ENCODE assay signal across 24 cellular contexts in genomic region chr1:36481091-36481490, GRCh38. TPM values are rescaled to one million over a fixed set of nuclear protein-coding genes. Genes with fewer than 3 reads are reported as not detected.
DNase-seq lines count a peak whose midpoint lies in the region; ATAC-seq and TF ChIP-seq lines count a peak whose summit lies in the region.
"Had no signal": no experiment of that assay in that cellular context is flagged by ENCODE, and none has a peak within 500 bp of the region (broad histone marks: within the 10 kb centered on the region; RNA-seq: fewer than 3 reads in every experiment).

No MANE protein-coding gene starts in this region.

- intact Hi-C loops in lower lobe of right lung (cut with DNase I) (no loop called here), sigmoid colon (cut with DNase I) (no loop called here), transverse colon (cut with DNase I; ENCODE audit: low total_unique reads) (no loop called here)

- no peaks in the 10 kb centered on the region for H3K36me3 ChIP-seq in H7 (replicated peaks; ENCODE audit: control insufficient read depth, insufficient read depth, low read length)
- H3K36me3 ChIP-seq in lower lobe of right lung, result no peaks in the 10 kb centered on the region
- H3K36me3 ChIP-seq in sigmoid colon, result no peaks in the 10 kb centered on the region
- no peaks in the 10 kb centered on the region for H3K36me3 ChIP-seq in transverse colon

- peaks cover 10% of the 10 kb centered on the region for H3K27me3 Mint-ChIP-seq in T-helper 1 cell treated with Interleukin-12 subunit alpha and Interleukin-12 subunit beta and Interleukin-4 antibody, amounts not matched to agents 30 μg/mL and 1 μg/mL, for 36 hours (ENCODE audit: low read depth)
- H3K27me3 Mint-ChIP-seq: CD4-positive, alpha-beta T cell had no signal

- no peak overlapping the region for H3K27ac ChIP-seq in lower lobe of right lung
- H3K27ac ChIP-seq in sigmoid colon, result no peak overlapping the region
- H3K27ac ChIP-seq in transverse colon, result no peak overlapping the region
- H3K27ac ChIP-seq: 22Rv1, KMS-11 had no signal

- ATAC-seq in lower lobe of right lung (no peak), GM18498 (IDR thresholded peaks at IDR 0.05; ENCODE audit: unreplicated experiment) (no peak)

- 63 to 86% methylated on average over 6 of the region's 6 CpGs for whole genome bisulfite sequencing in sigmoid colon, 2 donors
- 71% methylated on average over 6 of the region's 6 CpGs; no CpG with 5 or more reads in 1 of the 2 donors for WGBS in transverse colon (ENCODE audit: low coverage in 1 of 2), 2 donors

- TF ChIP-seq EP300 in sigmoid colon (IDR thresholded peaks at IDR 0.05) (no peak), transverse colon (IDR thresholded peaks at IDR 0.05; ENCODE audit: low read depth) (no peak)

- in situ Hi-C loops in transverse colon (cut with MboI; ENCODE audit: low pct_ligation_motif_present in 1 of 4, low pct_unique_long_range_greater_than_20kb in 1 of 4, low sequenced_read_pairs in 3 of 4), result no loop called here

- TF ChIP-seq CTCF in lower lobe of right lung (IDR thresholded peaks at IDR 0.05), result no peak
- TF ChIP-seq CTCF in sigmoid colon (IDR thresholded peaks at IDR 0.05), result no peak
- no peak for TF ChIP-seq CTCF in transverse colon (IDR thresholded peaks at IDR 0.05)

- DNase-seq in T-helper 1 cell, result no peak
- peak; percentile 17 for DNase-seq in H7
- DNase-seq in lower lobe of right lung, result no peak
- peak; percentile 65 for DNase-seq in sigmoid colon
- no peak for DNase-seq in NCI-H2081 (lab: John Stamatoyannopoulos, UW)
- DNase-seq in transverse colon, result no peak
- DNase-seq: AML-193; CD4-positive, alpha-beta T cell; DMS153; GDM1; MV-4-11; NCI-H1417; NCI-H187; NCI-H2227 treated with DMSO at 0.1 percent for 48 hours; NCI-H510A treated with DMSO at 0.1 percent for 48 hours; NCI-H774; Right ventricle myocardium superior had no signal

- H3K27ac Mint-ChIP-seq in T-helper 1 cell treated with Interleukin-12 subunit alpha and Interleukin-12 subunit beta and Interleukin-4 antibody, amounts not matched to agents 30 μg/mL and 1 μg/mL, for 36 hours, result peak overlapping the region; percentile 20
- H3K27ac Mint-ChIP-seq: GM23338 had no signal

- H3K4me3 ChIP-seq in H7 (ENCODE audit: insufficient read depth, low read depth, low read length), result no peak overlapping the region
- H3K4me3 ChIP-seq in lower lobe of right lung, result peak overlapping the region; percentile 56
- no peak overlapping the region for H3K4me3 ChIP-seq in sigmoid colon
- no peak overlapping the region for H3K4me3 ChIP-seq in transverse colon
- H3K4me3 ChIP-seq: GM23338 had no signal

- no peaks in the 10 kb centered on the region for H3K9me3 ChIP-seq in lower lobe of right lung
- no peaks in the 10 kb centered on the region for H3K9me3 ChIP-seq in sigmoid colon
- no peaks in the 10 kb centered on the region for H3K9me3 ChIP-seq in transverse colon

- no peak overlapping the region for H3K4me3 Mint-ChIP-seq in T-helper 1 cell treated with Interleukin-12 subunit alpha and Interleukin-12 subunit beta and Interleukin-4 antibody, amounts not matched to agents 30 μg/mL and 1 μg/mL, for 36 hours
- H3K4me3 Mint-ChIP-seq: GM23338 had no signal

- H3K9me3 Mint-ChIP-seq in T-helper 1 cell treated with Interleukin-12 subunit alpha and Interleukin-12 subunit beta and Interleukin-4 antibody, amounts not matched to agents 30 μg/mL and 1 μg/mL, for 36 hours, result no peaks in the 10 kb centered on the region
- H3K9me3 Mint-ChIP-seq: CD4-positive, alpha-beta T cell had no signal

- H3K4me1 ChIP-seq in lower lobe of right lung (peaks cover 33% of the 10 kb centered on the region), sigmoid colon (no peaks in the 10 kb centered on the region), transverse colon (no peaks in the 10 kb centered on the region)

- peaks cover 20% of the 10 kb centered on the region for H3K4me1 Mint-ChIP-seq in T-helper 1 cell treated with Interleukin-12 subunit alpha and Interleukin-12 subunit beta and Interleukin-4 antibody, amounts not matched to agents 30 μg/mL and 1 μg/mL, for 36 hours (ENCODE audit: low read depth)

- TF ChIP-seq POLR2A in sigmoid colon (IDR thresholded peaks at IDR 0.05), result no peak
- no peak for TF ChIP-seq POLR2A in transverse colon (IDR thresholded peaks at IDR 0.05)

- H3K27me3 ChIP-seq in H7 (ENCODE audit: control insufficient read depth, insufficient read depth, low read length) (peaks cover 2% of the 10 kb centered on the region; the same call in 1 of the 2 replicates), lower lobe of right lung (ENCODE audit: low read depth) (no peaks in the 10 kb centered on the region), sigmoid colon (no peaks in the 10 kb centered on the region), transverse colon (no peaks in the 10 kb centered on the region)

- H3K36me3 Mint-ChIP-seq in T-helper 1 cell treated with Interleukin-12 subunit alpha and Interleukin-12 subunit beta and Interleukin-4 antibody, amounts not matched to agents 30 μg/mL and 1 μg/mL, for 36 hours (ENCODE audit: low read depth), result no peaks in the 10 kb centered on the region

RNA-seq across cellular contexts. Expression of gene CSF3R, which starts 1.6 kb away (rescaled TPM):
- total RNA-seq in H7 (2014; rRNA removed; shearing (Covaris generic)), result 0.04 and 0.97 TPM in 2 replicates
- 214 TPM for total RNA-seq in lower lobe of right lung
- 1 to 10 TPM; 7.5 to 9.1 (median 8.6) TPM for total RNA-seq in sigmoid colon
- 1 to 10 TPM; 3.9 to 4.2 (median 3.9) TPM for polyA plus RNA-seq in sigmoid colon
- total RNA-seq in transverse colon, result 10 to 100 TPM in 1 of 4 donors, 1 to 10 TPM in 3; 3.8 to 17.1 (median 5.2) TPM
- total RNA-seq: Daoy, GM23338, OCI-LY7 had no signal
- polyA plus RNA-seq: GM23338 had no signal

RNA-seq across cellular contexts. Expression of gene MRPS15, which starts 16.9 kb away (rescaled TPM):
- total RNA-seq in H7 (2014; rRNA removed; shearing (Covaris generic)), result 145 and 190 TPM in 2 replicates
- 59.4 TPM for total RNA-seq in lower lobe of right lung
- total RNA-seq in sigmoid colon, result 100 to 1,000 TPM in 1 of 4 donors, 10 to 100 TPM in 3; 70.3 to 115 (median 79.0) TPM
- 100 to 1,000 TPM in 2 of 3 donors, 10 to 100 TPM in 1; 81.1 to 103 (median 103) TPM for polyA plus RNA-seq in sigmoid colon
- 10 to 100 TPM; 19.5 to 59.5 (median 42.4) TPM for total RNA-seq in transverse colon

RNA-seq across cellular contexts. Expression of gene OSCP1, which starts 30.8 kb away (rescaled TPM):
- 3.9 and 4.6 TPM in 2 replicates for total RNA-seq in H7 (2014; rRNA removed; shearing (Covaris generic))
- total RNA-seq in lower lobe of right lung (17.1 TPM), sigmoid colon (10 to 100 TPM; 10.2 to 15.3 (median 10.7) TPM), transverse colon (1 to 10 TPM in 3 of 4 donors, not detected in 1; 1.2 to 4.8 (median 3.7) TPM)
- 1 to 10 TPM in 2 of 3 donors, not detected in 1; 1.8 to 3.7 TPM for polyA plus RNA-seq in sigmoid colon

Comparison
In these comparisons a context has a peak if more than half of its experiments do, and no peak if none do; other contexts are left out.
1. DNase-seq: peak in H7 (single experiment) and sigmoid colon (single experiment); none in T-helper 1 cell (0 of 5), lower lobe of right lung (single experiment), NCI-H2081 (0 of 2) and transverse colon (single experiment).
2. RNA of gene CSF3R, which starts 1.6 kb away (total RNA-seq): 214 TPM in lower lobe of right lung (single experiment); 7.5 to 9.1 TPM in sigmoid colon, 3.8 to 17.1 TPM in transverse colon and 0.04 to 0.97 TPM in H7; every median in the first group is over 10 times any median in the second.